Comparison of ENCODE assay signal across 8 cellular contexts in the genomic region with DNA sequence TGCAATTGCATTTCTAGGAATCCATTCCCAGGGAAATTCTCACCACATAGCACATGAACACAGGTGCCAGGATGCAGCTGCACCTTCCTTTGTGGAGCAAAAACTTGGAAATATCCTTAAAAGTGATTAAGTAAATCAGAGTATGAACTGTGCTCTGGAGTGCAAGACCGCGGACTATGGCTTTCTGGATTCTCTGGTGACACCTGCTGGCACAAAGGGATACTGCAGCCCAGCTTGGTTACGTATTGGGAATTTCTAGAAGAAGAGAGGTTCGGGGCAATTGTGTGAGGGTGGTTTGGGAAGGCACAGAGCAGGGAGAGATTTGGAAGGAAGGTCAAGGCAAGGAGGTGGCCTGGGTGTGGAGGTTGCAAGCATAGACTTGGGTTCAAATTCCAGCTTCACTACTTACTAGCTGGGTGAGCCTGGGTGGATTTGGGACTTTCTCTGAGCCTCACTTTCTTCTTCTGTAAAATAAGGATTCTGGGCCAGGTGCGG. TPM values are rescaled to one million over a fixed set of nuclear protein-coding genes. Genes with fewer than 3 reads are reported as not detected.
DNase-seq lines count a peak whose midpoint lies in the region; ATAC-seq and TF ChIP-seq lines count a peak whose summit lies in the region.

No MANE protein-coding gene starts in this region.

- peaks cover 2% of the 10 kb centered on the region for H3K9me3 Mint-ChIP-seq in activated naive CD4-positive, alpha-beta T cell treated with anti-CD3 and anti-CD28 coated beads, Interleukin-2, amount 10 ng/mL, durations not matched to agents 7 days and 5 days

- no peak overlapping the region for H3K4me3 ChIP-seq in psoas muscle

- no peaks in the 10 kb centered on the region for H3K9me3 ChIP-seq in psoas muscle

- H3K27ac ChIP-seq in psoas muscle = peak overlapping the region; percentile 42

- TF ChIP-seq CTCF in psoas muscle (IDR thresholded peaks at IDR 0.05) = peak; percentile 90

- H3K4me1 Mint-ChIP-seq in activated naive CD4-positive, alpha-beta T cell treated with anti-CD3 and anti-CD28 coated beads, Interleukin-2, amount 10 ng/mL, durations not matched to agents 7 days and 5 days = peaks cover 19% of the 10 kb centered on the region

- H3K4me1 ChIP-seq in psoas muscle = peaks cover 36% of the 10 kb centered on the region

- ATAC-seq in psoas muscle (peak; percentile 22 to 36 (median 29)), GM19467 (IDR thresholded peaks at IDR 0.05; ENCODE audit: unreplicated experiment) (no peak)

- CTCF ChIA-PET in activated naive CD4-positive, alpha-beta T cell treated with anti-CD3 and anti-CD28 coated beads, Interleukin-2, amount 10 ng/mL, durations not matched to agents 7 days and 5 days (lab: Charles Lee) = interaction anchor here (0.7 to 7.7 kb wide), 19 partner anchors 10 to 295 kb away, joined by 3 to 143 read pairs (median 6); partner anchors contain the start of gene PEDS1

- intact Hi-C loops in cardiac septum (cut with DNase I) (loop anchor here (1.0 kb wide), 1 partner anchor 48 kb away; no protein-coding TSS in a partner anchor), psoas muscle (cut with DNase I) (loop anchor here (1.0 to 5.0 kb wide), 3 partner anchors 47 to 187 kb away; partner anchors contain the start of gene SNAI1 (in 1 of the 2))

- no peaks in the 10 kb centered on the region for H3K27me3 ChIP-seq in psoas muscle (ENCODE audit: insufficient read depth in 3 of 3, low read length in 2 of 3)

- H3K36me3 ChIP-seq in psoas muscle (ENCODE audit: insufficient read depth in 1 of 2, low read depth in 1 of 2) = no peaks in the 10 kb centered on the region

- H3K4me3 Mint-ChIP-seq in activated naive CD4-positive, alpha-beta T cell treated with anti-CD3 and anti-CD28 coated beads, Interleukin-2, amount 10 ng/mL, durations not matched to agents 7 days and 5 days = no peak overlapping the region

- H3K36me3 Mint-ChIP-seq in activated naive CD4-positive, alpha-beta T cell treated with anti-CD3 and anti-CD28 coated beads, Interleukin-2, amount 10 ng/mL, durations not matched to agents 7 days and 5 days = no peaks in the 10 kb centered on the region

- 20 to 25% (median 23%) methylated on average over 5 of the region's 5 CpGs for WGBS in psoas muscle, 3 donors

- H3K27ac Mint-ChIP-seq in activated naive CD4-positive, alpha-beta T cell treated with anti-CD3 and anti-CD28 coated beads, Interleukin-2, amount 10 ng/mL, durations not matched to agents 7 days and 5 days = no peak overlapping the region

- DNase-seq in DMS53 treated with DMSO at 0.1 percent for 48 hours (lab: John Stamatoyannopoulos, UW; ENCODE audit: unreplicated experiment) (peak; percentile 71), LoVo (ENCODE audit: low spot score) (peak; percentile 67), SK-N-DZ (ENCODE audit: low spot score) (peak; percentile 81), cardiac septum (ENCODE audit: low spot score) (peak; percentile 88), psoas muscle (peak; percentile 77 to 81), HuH-7.5 (ENCODE audit: low spot score) (no peak)
- DNase-seq in activated naive CD4-positive, alpha-beta T cell treated with anti-CD3 and anti-CD28 coated beads, Interleukin-2, amount 10 ng/mL, durations not matched to agents 7 days and 5 days = peak; percentile 89

- H3K27me3 Mint-ChIP-seq in activated naive CD4-positive, alpha-beta T cell treated with anti-CD3 and anti-CD28 coated beads, Interleukin-2, amount 10 ng/mL, durations not matched to agents 7 days and 5 days = peaks cover 26% of the 10 kb centered on the region

RNA-seq across cellular contexts. Expression of gene PEDS1, which starts 15.9 kb away (rescaled TPM):
- 39.0 and 41.6 TPM in 2 replicates for polyA plus RNA-seq in SK-N-DZ (2014; cell fraction: cytosol; rRNA removed)
- 19.4 and 20.3 TPM in 2 replicates for polyA plus RNA-seq in SK-N-DZ (2014; cell fraction: nucleus; rRNA removed)
- 15.2 TPM for total RNA-seq in cardiac septum
- 10 to 100 TPM; 17.5 to 59.2 (median 35.0) TPM for total RNA-seq in psoas muscle
- polyA plus RNA-seq in psoas muscle = 10 to 100 TPM; 23.8 to 55.1 (median 49.2) TPM

RNA-seq across cellular contexts. Expression of gene CEBPB, which starts 21.3 kb away (rescaled TPM):
- polyA plus RNA-seq in SK-N-DZ (2014; cell fraction: cytosol; rRNA removed) = 13.0 and 16.6 TPM in 2 replicates
- 9.2 and 13.7 TPM in 2 replicates for polyA plus RNA-seq in SK-N-DZ (2014; cell fraction: nucleus; rRNA removed)
- total RNA-seq in cardiac septum (33.2 TPM), psoas muscle (100 to 1,000 TPM; 144 to 445 (median 283) TPM)
- polyA plus RNA-seq in psoas muscle = 100 to 1,000 TPM in 1 of 3 donors, 10 to 100 TPM in 2; 38.7 to 125 (median 83.2) TPM

RNA-seq across cellular contexts. Expression of gene UBE2V1, which starts 56.4 kb away (rescaled TPM):
- polyA plus RNA-seq in SK-N-DZ (2014; cell fraction: cytosol; rRNA removed) = 79.0 and 79.5 TPM in 2 replicates
- polyA plus RNA-seq in SK-N-DZ (2014; cell fraction: nucleus; rRNA removed) = 52.4 and 140 TPM in 2 replicates
- 70.3 TPM for total RNA-seq in cardiac septum
- 10 to 100 TPM; 45.2 to 78.1 (median 57.5) TPM for total RNA-seq in psoas muscle
- 100 to 1,000 TPM in 2 of 3 donors, 10 to 100 TPM in 1; 57.1 to 165 (median 103) TPM for polyA plus RNA-seq in psoas muscle
